8 cellular contexts compared by ENCODE assay signal in the genomic region with DNA sequence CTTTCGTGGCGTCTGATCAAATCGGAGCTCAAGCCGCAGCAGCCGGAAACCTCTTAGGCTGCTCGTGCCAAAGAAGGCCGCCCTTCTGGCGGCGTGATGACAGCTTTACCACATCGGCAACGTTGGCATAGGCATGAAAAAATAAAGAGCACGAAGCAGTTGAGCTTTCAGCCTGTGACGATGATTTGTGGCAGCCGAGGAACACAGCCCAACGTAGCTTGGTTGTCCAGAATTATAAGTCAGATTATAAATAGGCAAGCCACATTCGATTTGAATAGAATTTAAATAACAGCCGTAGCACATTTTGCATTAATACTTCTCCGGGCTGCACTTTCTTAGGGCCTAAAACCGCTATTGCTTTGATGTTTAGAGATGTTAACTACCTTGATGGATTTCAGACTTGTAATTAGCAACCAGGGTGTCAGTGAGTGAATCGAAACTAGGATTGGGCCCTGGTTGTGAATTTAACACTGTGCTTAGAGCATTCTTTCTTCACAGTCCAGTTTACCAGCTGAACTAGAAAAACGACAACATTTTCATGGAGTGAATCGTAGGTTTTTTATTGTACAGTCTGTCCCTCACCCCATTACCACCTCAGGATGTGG.
A peak's percentile ranks its signal among the peaks of the same experiment; 100 is the strongest.
DNase-seq lines count a peak whose midpoint lies in the region; ATAC-seq lines count a peak whose summit lies in the region.

No MANE protein-coding gene starts in this region.

- peak overlapping the region; percentile 98 for H3K27ac ChIP-seq in layer of hippocampus (ENCODE audit: low read depth, low read length)

- no peaks in the 10 kb centered on the region for H3K27me3 Mint-ChIP-seq in central memory CD8-positive, alpha-beta T cell

- peak overlapping the region; percentile 94 for H3K4me3 Mint-ChIP-seq in central memory CD8-positive, alpha-beta T cell

- peaks cover 44% of the 10 kb centered on the region for H3K36me3 Mint-ChIP-seq in central memory CD8-positive, alpha-beta T cell (ENCODE audit: insufficient read depth)

- H3K27me3 ChIP-seq in layer of hippocampus (ENCODE audit: control insufficient read depth, insufficient read depth, low read length) = no peaks in the 10 kb centered on the region

- H3K9me3 Mint-ChIP-seq in central memory CD8-positive, alpha-beta T cell = no peaks in the 10 kb centered on the region

- ATAC-seq in GM18502 (IDR thresholded peaks at IDR 0.05; ENCODE audit: poor library complexity, unreplicated experiment) (peak; percentile 30), HG03066 (IDR thresholded peaks at IDR 0.05; ENCODE audit: low read depth, unreplicated experiment) (peak; percentile 21)
- ATAC-seq in central memory CD8-positive, alpha-beta T cell (replicated peaks; ENCODE audit: extremely low read depth, poor library complexity, severe bottlenecking) = peak; percentile 50

- H3K27ac Mint-ChIP-seq in central memory CD8-positive, alpha-beta T cell (ENCODE audit: low read depth) = peak overlapping the region; percentile 100

- peaks cover 50% of the 10 kb centered on the region for H3K4me1 Mint-ChIP-seq in central memory CD8-positive, alpha-beta T cell

- DNase-seq in NCI-H2196 (lab: John Stamatoyannopoulos, UW; ENCODE audit: unreplicated experiment) (peak; percentile 69), foreskin melanocyte (no peak)
- DNase-seq in activated CD4-positive, CD25-positive, alpha-beta regulatory T cell treated with anti-CD3 and anti-CD28 coated beads, Interleukin-2, amount 50 U/mL, for 72 hours = peak; percentile 74
- peak; percentile 74 to 87 for DNase-seq in central memory CD8-positive, alpha-beta T cell (ENCODE audit: low spot score in 2 of 2)
- DNase-seq in stimulated activated CD4-positive, alpha-beta T cell treated with anti-CD3 and anti-CD28 coated beads, Interleukin-1b, Interleukin-23, amount 100 ng/mL, for 48 hours = peak; percentile 81
